In genomic region chr5:131810510-131811249, GRCh38 we compare ENCODE assay signal across 8 cellular contexts. TPM values are rescaled to one million over a fixed set of nuclear protein-coding genes. Genes with fewer than 3 reads are reported as not detected.
DNase-seq lines count a peak whose midpoint lies in the region; ATAC-seq and TF ChIP-seq lines count a peak whose summit lies in the region.

No MANE protein-coding gene starts in this region.

- WGBS in upper lobe of left lung, 2 donors, result 6 to 20% methylated on average over 3 of the region's 3 CpGs

- peak; percentile 58 for TF ChIP-seq CTCF in VCaP (conservative IDR thresholded peaks at IDR 0.05)
- no peak for TF ChIP-seq CTCF in upper lobe of left lung (IDR thresholded peaks at IDR 0.05)

- ATAC-seq in HG02678 (IDR thresholded peaks at IDR 0.05; ENCODE audit: unreplicated experiment) (peak; percentile 70), upper lobe of left lung (ENCODE audit: low FRiP score in 2 of 2) (no peak), HG03175 (IDR thresholded peaks at IDR 0.05; ENCODE audit: unreplicated experiment) (no peak)

- no peak overlapping the region for H3K4me3 ChIP-seq in upper lobe of left lung

- H3K27ac ChIP-seq in VCaP (no peak overlapping the region), upper lobe of left lung (no peak overlapping the region)

- no peaks in the 10 kb centered on the region for H3K36me3 ChIP-seq in upper lobe of left lung

- DNase-seq in NCI-H1105 treated with DMSO at 0.1 percent for 48 hours (lab: John Stamatoyannopoulos, UW) (peak; percentile 0), NCI-H1105 (lab: John Stamatoyannopoulos, UW) (no peak), iPS-NIHi7 (ENCODE audit: extremely low spot score) (peak; percentile 47), NCI-H128 (lab: John Stamatoyannopoulos, UW; ENCODE audit: unreplicated experiment) (no peak), upper lobe of left lung (no peak)

- H3K27me3 ChIP-seq in upper lobe of left lung, result no peaks in the 10 kb centered on the region

- TF ChIP-seq EP300 in upper lobe of left lung (IDR thresholded peaks at IDR 0.05), result no peak

- H3K9me3 ChIP-seq in upper lobe of left lung, result no peaks in the 10 kb centered on the region

- no peak for TF ChIP-seq POLR2A in upper lobe of left lung (IDR thresholded peaks at IDR 0.05)

- H3K4me1 ChIP-seq in upper lobe of left lung, result no peaks in the 10 kb centered on the region

RNA-seq across cellular contexts. Expression of gene FNIP1, which starts 13.9 kb away (rescaled TPM):
- 10 to 100 TPM; 34.4 to 58.7 (median 42.3) TPM for total RNA-seq in upper lobe of left lung

Comparison
In these comparisons a context has a peak if more than half of its experiments do, and no peak if none do; other contexts are left out.
1. DNase-seq: peak in NCI-H1105 treated with DMSO at 0.1 percent for 48 hours (single experiment) and iPS-NIHi7 (single experiment); none in NCI-H1105 (single experiment), NCI-H128 (single experiment) and upper lobe of left lung (0 of 2).